In genomic region chr12:93215290-93215678, GRCh38 we compare ENCODE assay signal across 25 cellular contexts.
A peak's percentile ranks its signal among the peaks of the same experiment; 100 is the strongest.
DNase-seq lines count a peak whose midpoint lies in the region; ATAC-seq, FAIRE-seq and TF ChIP-seq lines count a peak whose summit lies in the region.
"Had no signal": no experiment of that assay in that cellular context is flagged by ENCODE, and none has a peak within 500 bp of the region (broad histone marks: within the 10 kb centered on the region; RNA-seq: fewer than 3 reads in every experiment).

No MANE protein-coding gene starts in this region.

- in situ Hi-C loops in HepG2 (cut with HindIII; ENCODE audit: extremely low pct_ligation_motif_present, low pct_unique_long_range_greater_than_20kb) (no loop called here), K562 (cut with MboI) (no loop called here), transverse colon (cut with MboI; ENCODE audit: low pct_ligation_motif_present in 1 of 4, low pct_unique_long_range_greater_than_20kb in 1 of 4, low sequenced_read_pairs in 3 of 4) (no loop called here)

- TF ChIP-seq CTCF in HepG2 (CRISPR knock-in tag; IDR thresholded peaks at IDR 0.05) (no peak), right lobe of liver (IDR thresholded peaks at IDR 0.05) (no peak), K562 (IDR thresholded peaks at IDR 0.05 in 2 of 3, conservative IDR thresholded peaks at IDR 0.05 in 1 of 3; ENCODE audit: insufficient read depth in 2 of 3, low read depth in 1 of 3, low read length in 3 of 3) (no peak), hepatocyte (IDR thresholded peaks at IDR 0.05; ENCODE audit: poor library complexity) (no peak), transverse colon (IDR thresholded peaks at IDR 0.05) (peak in 1 of 5 experiments; percentile 13)

- intact Hi-C loops in HepG2 (cut with micrococcal nuclease; ENCODE audit: unreplicated experiment), result loop anchor here (5.0 kb wide), 1 partner anchor 228 kb away; no protein-coding TSS in a partner anchor
- intact Hi-C loops in right lobe of liver (cut with DNase I), result no loop called here
- intact Hi-C loops in K562 (cut with micrococcal nuclease), result no loop called here
- intact Hi-C loops in transverse colon (cut with DNase I; ENCODE audit: low total_unique reads), result no loop called here

- no peak for TF ChIP-seq RAD21 in HepG2 (CRISPR knock-in tag; IDR thresholded peaks at IDR 0.05)
- TF ChIP-seq RAD21 in K562 (CRISPR knock-in tag; conservative IDR thresholded peaks at IDR 0.05 in 1 of 2, IDR thresholded peaks at IDR 0.05 in 1 of 2), result no peak

- ATAC-seq in HepG2 (peak; percentile 78), right lobe of liver (no peak), K562 (no peak), HG03280 (IDR thresholded peaks at IDR 0.05; ENCODE audit: unreplicated experiment) (no peak), GM21360 (IDR thresholded peaks at IDR 0.05; ENCODE audit: unreplicated experiment) (no peak)
- ATAC-seq: CD8-positive, alpha-beta T cell; GM12878 had no signal

- no peaks in the 10 kb centered on the region for H3K36me3 ChIP-seq in HepG2 (replicated peaks in 1 of 2; ENCODE audit: control insufficient read depth in 1 of 2, insufficient read depth in 2 of 2, low read length in 2 of 2)
- H3K36me3 ChIP-seq in right lobe of liver, result no peaks in the 10 kb centered on the region
- H3K36me3 ChIP-seq in K562 (ENCODE audit: control insufficient read depth, insufficient read depth, low read length), result no peaks in the 10 kb centered on the region
- no peaks in the 10 kb centered on the region for H3K36me3 ChIP-seq in hepatocyte (replicated peaks; ENCODE audit: insufficient read depth, low read depth)
- no peaks in the 10 kb centered on the region for H3K36me3 ChIP-seq in transverse colon
- H3K36me3 ChIP-seq: BLaER1, HAP-1 had no signal

- H3K4me2 ChIP-seq in HepG2 (ENCODE audit: low read depth, low read length), result peak overlapping the region; percentile 81
- no peak overlapping the region for H3K4me2 ChIP-seq in K562 (ENCODE audit: insufficient read depth, low read length)
- H3K4me2 ChIP-seq in hepatocyte, result no peak overlapping the region
- H3K4me2 ChIP-seq: BLaER1 had no signal

- peak overlapping the region; percentile 46 for H2AFZ ChIP-seq in HepG2 (ENCODE audit: low read length)
- H2AFZ ChIP-seq in K562 (ENCODE audit: low read depth, low read length), result no peak overlapping the region
- no peak overlapping the region for H2AFZ ChIP-seq in hepatocyte

- H3K4me3 ChIP-seq in HepG2 (replicated peaks in 1 of 3; ENCODE audit: insufficient read depth in 1 of 3, low read depth in 2 of 3, low read length in 3 of 3), result peak overlapping the region in 2 of 3 experiments; percentile 8 to 58; a peak in 4 of 6 replicates
- H3K4me3 ChIP-seq in right lobe of liver, result no peak overlapping the region
- no peak overlapping the region for H3K4me3 ChIP-seq in K562
- no peak overlapping the region for H3K4me3 ChIP-seq in hepatocyte
- H3K4me3 ChIP-seq in transverse colon, result no peak overlapping the region
- H3K4me3 ChIP-seq: BLaER1, GM12878, HAP-1 had no signal

- H3K9ac ChIP-seq in HepG2 (ENCODE audit: insufficient read depth, low read depth, low read length) (peak overlapping the region; percentile 28; the same call in 1 of the 2 replicates), K562 (ENCODE audit: insufficient read depth in 1 of 2, low read depth in 2 of 2, low read length in 2 of 2) (no peak overlapping the region)
- H3K9ac ChIP-seq: BLaER1 had no signal

- H3K4me1 ChIP-seq in HepG2 (ENCODE audit: insufficient read depth, low read length), result peaks cover 15% of the 10 kb centered on the region
- H3K4me1 ChIP-seq in right lobe of liver, result no peaks in the 10 kb centered on the region
- H3K4me1 ChIP-seq in K562 (replicated peaks in 1 of 2; ENCODE audit: control insufficient read depth in 2 of 2, insufficient read depth in 2 of 2, low read length in 2 of 2), result no peaks in the 10 kb centered on the region; a peak in 1 of 5 replicates
- H3K4me1 ChIP-seq in hepatocyte (ENCODE audit: insufficient read depth), result no peaks in the 10 kb centered on the region
- H3K4me1 ChIP-seq in transverse colon, result peaks cover 0 to 4% (median 2%) of the 10 kb centered on the region in 4 donors

- TF ChIP-seq EP300 in HepG2 (IDR thresholded peaks at IDR 0.05; ENCODE audit: low read depth in 2 of 2, low read length in 2 of 2) (no peak), HepG2 (CRISPR knock-in tag; IDR thresholded peaks at IDR 0.05; ENCODE audit: borderline replicate concordance) (no peak), K562 (IDR thresholded peaks at IDR 0.05; ENCODE audit: low read length) (no peak), transverse colon (IDR thresholded peaks at IDR 0.05; ENCODE audit: low read depth) (no peak)

- BruUV-seq in HepG2 (replicated peaks; lab: Mats Ljungman, UMichigan), result no TSS peak
- no TSS peak for BruUV-seq in K562 (replicated peaks; lab: Mats Ljungman, UMichigan)

- H4K20me1 ChIP-seq in HepG2 (ENCODE audit: insufficient read depth, low read length), result no peaks in the 10 kb centered on the region
- H4K20me1 ChIP-seq in K562 (replicated peaks; ENCODE audit: control insufficient read depth, insufficient read depth, low read length), result no peaks in the 10 kb centered on the region
- H4K20me1 ChIP-seq in hepatocyte (ENCODE audit: insufficient read depth, poor library complexity, severe bottlenecking), result no peaks in the 10 kb centered on the region
- H4K20me1 ChIP-seq: BLaER1 had no signal

- CTCF ChIA-PET in HepG2 (lab: Yijun Ruan, JAX; ENCODE audit: low intra/inter-chr PET ratio, low total read pairs) (interaction anchor here (1.3 kb wide), 1 partner anchor 181 kb away, joined by 6 read pairs; no protein-coding TSS in a partner anchor), K562 (lab: Yijun Ruan, JAX; ENCODE audit: low intra/inter-chr PET ratio) (no interaction called here)

- no peaks in the 10 kb centered on the region for H3K79me2 ChIP-seq in HepG2 (ENCODE audit: insufficient read depth, low read length)
- H3K79me2 ChIP-seq in K562 (ENCODE audit: control insufficient read depth, insufficient read depth, low read length), result no peaks in the 10 kb centered on the region
- no peaks in the 10 kb centered on the region for H3K79me2 ChIP-seq in hepatocyte

- H3K27ac ChIP-seq in HepG2 (ENCODE audit: extremely low read length, insufficient read depth, low read length) (no peak overlapping the region), right lobe of liver (no peak overlapping the region), K562 (ENCODE audit: extremely low read depth, low read depth, low read length) (no peak overlapping the region), hepatocyte (peak overlapping the region; percentile 82), transverse colon (peak overlapping the region; percentile 55 to 75 (median 59))
- H3K27ac ChIP-seq: 22Rv1, BLaER1, C4-2B had no signal

- H3K27me3 ChIP-seq in HepG2 (ENCODE audit: control insufficient read depth in 1 of 2, insufficient read depth in 2 of 2, low read length in 2 of 2) (no peaks in the 10 kb centered on the region), right lobe of liver (no peaks in the 10 kb centered on the region), K562 (ENCODE audit: control insufficient read depth in 2 of 2, insufficient read depth in 2 of 2, low read length in 2 of 2) (no peaks in the 10 kb centered on the region), hepatocyte (no peaks in the 10 kb centered on the region), transverse colon (no peaks in the 10 kb centered on the region)
- H3K27me3 ChIP-seq: BLaER1 had no signal

- no peaks in the 10 kb centered on the region for H3K9me1 ChIP-seq in K562 (ENCODE audit: control insufficient read depth, insufficient read depth, low read length)

- FAIRE-seq in HepG2 (lab: Jason Lieb, UNC) (no peak), K562 (lab: Jason Lieb, UNC) (no peak)
- FAIRE-seq: A204.1, D721Med, GM12878, GM19239, H54 had no signal

- no peaks in the 10 kb centered on the region for H3K9me2 ChIP-seq in hepatocyte (replicated peaks; ENCODE audit: insufficient read depth)

- WGBS in HepG2 (ENCODE audit: low lambda C conversion rate), result 0% methylated on average over 1 of the region's 1 CpG
- WGBS in right lobe of liver (ENCODE audit: insufficient coverage, low coverage, low lambda C conversion rate, missing lambda C conversion rate), result no CpG with 5 or more reads among the region's 1 CpG
- 0% methylated on average over 1 of the region's 1 CpG for WGBS in K562 (ENCODE audit: insufficient coverage, low coverage, missing lambda C conversion rate)
- 83% methylated on average over 1 of the region's 1 CpG for WGBS in hepatocyte (ENCODE audit: low lambda C conversion rate, missing lambda C conversion rate)
- WGBS in transverse colon (ENCODE audit: low coverage in 1 of 2), 2 donors, result 88% methylated on average over 1 of the region's 1 CpG; no CpG with 5 or more reads in 1 of the 2 donors

- TF ChIP-seq POLR2A in HepG2 (IDR thresholded peaks at IDR 0.05; ENCODE audit: insufficient read depth in 1 of 2, low read depth in 2 of 2, low read length in 2 of 2), result no peak
- no peak for TF ChIP-seq POLR2A in right lobe of liver (IDR thresholded peaks at IDR 0.05)
- TF ChIP-seq POLR2A in K562 (conservative IDR thresholded peaks at IDR 0.05), result no peak
- no peak for TF ChIP-seq POLR2A in transverse colon (IDR thresholded peaks at IDR 0.05)

- POLR2A ChIA-PET in HepG2 (lab: Yijun Ruan, JAX), result interaction anchor here (1.5 kb wide), 1 partner anchor 59 kb away, joined by 3 read pairs; no protein-coding TSS in a partner anchor
- POLR2A ChIA-PET in K562 (lab: Yijun Ruan, JAX), result interaction anchor here (0.6 kb wide), 1 partner anchor 96 kb away, joined by 4 read pairs; no protein-coding TSS in a partner anchor

- H3K9me3 ChIP-seq in HepG2 (ENCODE audit: low read length), result no peaks in the 10 kb centered on the region
- no peaks in the 10 kb centered on the region for H3K9me3 ChIP-seq in right lobe of liver
- no peaks in the 10 kb centered on the region for H3K9me3 ChIP-seq in K562 (replicated peaks; ENCODE audit: control insufficient read depth, insufficient read depth, low read depth, low read length)
- no peaks in the 10 kb centered on the region for H3K9me3 ChIP-seq in hepatocyte (ENCODE audit: low read depth)
- no peaks in the 10 kb centered on the region for H3K9me3 ChIP-seq in transverse colon

- DNase-seq in HepG2 (ENCODE audit: low spot score) (peak; percentile 12), right lobe of liver (no peak), K562 (ENCODE audit: extremely low read depth in 1 of 4, low spot score in 3 of 4) (no peak), hepatocyte (ENCODE audit: low spot score) (no peak), transverse colon (no peak), NCI-H2081 treated with DMSO at 0.1 percent for 48 hours (lab: John Stamatoyannopoulos, UW) (no peak)
- DNase-seq: CD4-positive, CD25-positive, alpha-beta regulatory T cell; CD8-positive, alpha-beta T cell; DMS 273 treated with DMSO at 0.1 percent for 48 hours; DMS79; EL; GDM1; GOT3; HFFc6 had no signal

TF ChIP-seq in HepG2, 621 proteins besides CTCF, POLR2A, EP300 and RAD21 (continues in another document):
- TF ChIP-seq KDM4B (CRISPR knock-in tag; IDR thresholded peaks at IDR 0.05), result no peak

TF ChIP-seq in K562, 482 proteins besides CTCF, POLR2A, EP300 and RAD21:
- TF ChIP-seq ZNF253 (CRISPR knock-in tag; conservative IDR thresholded peaks at IDR 0.05) (no peak), ZNF75A (CRISPR knock-in tag; IDR thresholded peaks at IDR 0.05) (peak; percentile 61; the same call in 1 of the 2 replicates), RAD51 (IDR thresholded peaks at IDR 0.05; ENCODE audit: borderline replicate concordance, low read depth) (no peak)

Comparison
In these comparisons a context has a peak if more than half of its experiments do, and no peak if none do; other contexts are left out.
1. H3K4me3 ChIP-seq: peak in HepG2 (2 of 3); none in right lobe of liver (0 of 3), K562 (single experiment), hepatocyte (single experiment) and transverse colon (0 of 4).
2. H3K27ac ChIP-seq: peak in hepatocyte (single experiment) and transverse colon (4 of 4); none in HepG2 (single experiment), right lobe of liver (0 of 3) and K562 (single experiment).